ENCODE assay signal across 11 cellular contexts in genomic region chr1:171142081-171142450, GRCh38. TPM values are rescaled to one million over a fixed set of nuclear protein-coding genes. Genes with fewer than 3 reads are reported as not detected.
A peak's percentile ranks its signal among the peaks of the same experiment; 100 is the strongest.
DNase-seq lines count a peak whose midpoint lies in the region; ATAC-seq, FAIRE-seq and TF ChIP-seq lines count a peak whose summit lies in the region.
"Had no signal": no experiment of that assay in that cellular context is flagged by ENCODE, and none has a peak within 500 bp of the region (broad histone marks: within the 10 kb centered on the region; RNA-seq: fewer than 3 reads in every experiment).

No MANE protein-coding gene starts in this region.

- H3K4me3 ChIP-seq in cardiac fibroblast (replicated peaks in 1 of 2; ENCODE audit: low read depth in 2 of 2, low read length in 2 of 2) = no peak overlapping the region

- FAIRE-seq in GM19239 (lab: Jason Lieb, UNC) = no peak
- FAIRE-seq: colon had no signal

- intact Hi-C loops in sciatic nerve (cut with DNase I) = no loop called here

- peak; percentile 44 for DNase-seq in GM04503 (ENCODE audit: low read depth)
- DNase-seq in cardiac fibroblast (ENCODE audit: low read depth in 2 of 2) = peak; percentile 88 to 97
- peak; percentile 68 for DNase-seq in left lobe of liver (ENCODE audit: low spot score)
- peak; percentile 64 for DNase-seq in sciatic nerve (ENCODE audit: low spot score)
- DNase-seq in globus pallidus (ENCODE audit: low spot score) = no peak
- no peak for DNase-seq in RPMI8226
- no peak for DNase-seq in GM19239 (ENCODE audit: insufficient read length, low spot score)
- DNase-seq: activated CD4-positive, alpha-beta T cell treated with anti-CD3 and anti-CD28 coated beads, Interleukin-2, amount 50 U/mL, for 4 hours; PC-3 had no signal

- TF ChIP-seq CTCF in cardiac fibroblast (IDR thresholded peaks at IDR 0.05; ENCODE audit: low read depth, low read length) = no peak

- ATAC-seq in left lobe of liver = peak; percentile 77
- ATAC-seq in sciatic nerve = peak; percentile 86
- no peak for ATAC-seq in HG02970 (IDR thresholded peaks at IDR 0.05; ENCODE audit: low FRiP score, unreplicated experiment)
- ATAC-seq: PC-3 had no signal

RNA-seq across cellular contexts. Expression of gene FMO2, which starts 43.0 kb away (rescaled TPM):
- total RNA-seq in left lobe of liver (8.1 TPM), sciatic nerve (58.3 TPM)
- total RNA-seq: PC-3 had no signal

RNA-seq across cellular contexts. Expression of gene FMO3, which starts 51.4 kb away (rescaled TPM):
- 360 TPM for total RNA-seq in left lobe of liver
- 3.0 TPM for total RNA-seq in sciatic nerve
- total RNA-seq: PC-3 had no signal

Comparison
In these comparisons a context has a peak if more than half of its experiments do, and no peak if none do; other contexts are left out.
1. DNase-seq: peak in GM04503 (single experiment), cardiac fibroblast (2 of 2), left lobe of liver (single experiment) and sciatic nerve (single experiment); none in globus pallidus (single experiment), RPMI8226 (single experiment) and GM19239 (single experiment).
2. RNA of gene FMO3, which starts 51.4 kb away (total RNA-seq): 360 TPM in left lobe of liver (single experiment); 3.0 TPM in sciatic nerve (single experiment); every median in the first group is over 10 times any median in the second.